In the genomic region with DNA sequence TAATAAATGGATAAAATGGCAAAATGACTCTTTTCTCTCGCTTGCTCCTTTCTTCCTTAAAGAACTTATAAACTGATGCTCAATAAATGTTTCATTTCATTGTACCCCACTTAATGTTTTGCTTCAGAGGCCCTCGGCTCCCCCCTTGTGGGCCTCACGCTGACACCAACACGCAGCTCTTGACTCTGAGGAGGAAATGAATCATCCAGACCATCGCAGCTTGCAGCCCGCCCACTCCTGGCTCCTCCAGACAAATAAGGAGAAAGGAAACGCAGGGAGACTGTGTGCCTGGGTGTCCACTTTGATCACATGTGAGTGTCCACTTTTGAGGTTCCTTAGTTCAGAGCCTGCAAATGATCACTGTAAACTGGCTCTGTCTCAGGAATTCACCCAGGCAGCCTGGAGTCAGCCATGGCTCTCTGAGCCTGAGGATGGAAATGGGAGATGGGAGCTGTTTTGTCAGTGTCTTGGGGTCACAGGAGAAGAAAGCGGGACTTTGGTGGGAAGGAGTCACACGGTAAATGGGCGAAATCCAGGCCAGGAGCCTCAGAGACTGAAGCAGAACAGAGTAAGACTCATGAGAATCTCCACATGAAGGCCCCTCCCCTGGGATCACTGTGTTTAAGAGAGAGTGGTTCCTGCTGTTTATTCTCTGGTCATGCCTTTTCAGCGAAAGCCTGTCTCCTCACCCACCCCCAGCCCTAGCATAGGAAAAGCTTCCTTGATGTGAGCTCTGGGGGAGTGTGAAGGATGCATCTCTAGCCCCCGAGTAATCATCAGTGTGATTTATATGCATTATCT, we compare ENCODE assay signal across 8 cellular contexts.
DNase-seq lines count a peak whose midpoint lies in the region; ATAC-seq lines count a peak whose summit lies in the region.

No MANE protein-coding gene starts in this region.

- H3K9ac ChIP-seq in stomach smooth muscle (ENCODE audit: low read length in 2 of 2) = peak overlapping the region; percentile 58 to 68

- no peaks in the 10 kb centered on the region for H3K27me3 ChIP-seq in stomach smooth muscle (ENCODE audit: control insufficient read depth in 1 of 2, insufficient read depth in 2 of 2, low read length in 2 of 2)

- H3K4me3 Mint-ChIP-seq in natural killer cell treated with Interleukin-12 subunit alpha and Interleukin-12 subunit beta and Interleukin-15 and Interleukin-18, amount 100 ng/mL, for 72 hours = peak overlapping the region; percentile 31

- peaks cover 11 to 19% of the 10 kb centered on the region in 2 donors for H3K4me1 Mint-ChIP-seq in natural killer cell treated with Interleukin-12 subunit alpha and Interleukin-12 subunit beta and Interleukin-15 and Interleukin-18, amount 100 ng/mL, for 72 hours (ENCODE audit: low read depth in 2 of 2)

- no peaks in the 10 kb centered on the region for H3K9me3 ChIP-seq in stomach smooth muscle (ENCODE audit: control insufficient read depth in 2 of 2, low read length in 2 of 2)

- DNase-seq in GM04503 (ENCODE audit: low read depth) (peak; percentile 89), GOT3 (lab: John Stamatoyannopoulos, UW) (peak; percentile 24), M059J (ENCODE audit: low read depth) (peak; percentile 96), fibroblast of gingiva (ENCODE audit: low read depth) (peak; percentile 91), NCI-H2029 treated with DMSO at 0.1 percent for 48 hours (lab: John Stamatoyannopoulos, UW) (no peak)
- peak; percentile 46 for DNase-seq in activated CD8-positive, alpha-beta memory T cell treated with anti-CD3 and anti-CD28 coated beads, Interleukin-2, amount 50 U/mL, for 4 hours
- peak; percentile 82 for DNase-seq in natural killer cell treated with Interleukin-12 subunit alpha and Interleukin-12 subunit beta and Interleukin-15 and Interleukin-18, amount 100 ng/mL, for 72 hours (ENCODE audit: low spot score)

- H3K4me3 ChIP-seq in stomach smooth muscle (ENCODE audit: low read length in 2 of 2) = peak overlapping the region; percentile 12 to 15

- H3K4me1 ChIP-seq in stomach smooth muscle (ENCODE audit: control insufficient read depth, insufficient read depth, low read length) = peaks cover 45% of the 10 kb centered on the region

- peak; percentile 90 to 93 for ATAC-seq in natural killer cell treated with Interleukin-12 subunit alpha and Interleukin-12 subunit beta and Interleukin-15 and Interleukin-18, amount 100 ng/mL, for 72 hours

- H3K9me3 Mint-ChIP-seq in natural killer cell treated with Interleukin-12 subunit alpha and Interleukin-12 subunit beta and Interleukin-15 and Interleukin-18, amount 100 ng/mL, for 72 hours = no peaks in the 10 kb centered on the region

- H3K36me3 ChIP-seq in stomach smooth muscle (ENCODE audit: control insufficient read depth in 2 of 2, insufficient read depth in 2 of 2, low read length in 2 of 2) = peaks cover 42 to 56% of the 10 kb centered on the region in 2 donors

- peak overlapping the region; percentile 84 for H3K27ac ChIP-seq in stomach smooth muscle (ENCODE audit: low read length)

- H3K36me3 Mint-ChIP-seq in natural killer cell treated with Interleukin-12 subunit alpha and Interleukin-12 subunit beta and Interleukin-15 and Interleukin-18, amount 100 ng/mL, for 72 hours = no peaks in the 10 kb centered on the region

- no peaks in the 10 kb centered on the region for H3K27me3 Mint-ChIP-seq in natural killer cell treated with Interleukin-12 subunit alpha and Interleukin-12 subunit beta and Interleukin-15 and Interleukin-18, amount 100 ng/mL, for 72 hours

- peak overlapping the region; percentile 53 to 89 for H3K27ac Mint-ChIP-seq in natural killer cell treated with Interleukin-12 subunit alpha and Interleukin-12 subunit beta and Interleukin-15 and Interleukin-18, amount 100 ng/mL, for 72 hours
